Comparison of ENCODE assay signal across 8 cellular contexts in genomic region chr6:27830665-27831433, GRCh38.
A peak's percentile ranks its signal among the peaks of the same experiment; 100 is the strongest.
DNase-seq lines count a peak whose midpoint lies in the region; ATAC-seq and TF ChIP-seq lines count a peak whose summit lies in the region.
"Not testable (repeated sequence)": the region's sequence is repeated elsewhere in the genome, so short reads cannot be mapped to it uniquely, and the experiment has no call there.

No MANE protein-coding gene starts in this region.

- DNase-seq in D341Med (ENCODE audit: low spot score) = peak; percentile 38
- peak; percentile 12 for DNase-seq in NCI-H774 (lab: John Stamatoyannopoulos, UW)
- DNase-seq in activated CD4-positive, alpha-beta T cell treated with anti-CD3 and anti-CD28 coated beads, Interleukin-2, amount 50 U/mL, for 1 hour = peak; percentile 34
- DNase-seq in dorsolateral prefrontal cortex, left lung: not testable (repeated sequence)
- peak; percentile 62 for DNase-seq in stimulated activated CD4-positive, alpha-beta T cell treated with anti-CD3 and anti-CD28 coated beads, Interleukin-1b, Interleukin-23, amount 100 ng/mL, for 48 hours

- H3K4me1 ChIP-seq in left lung = peaks cover 3 to 24% of the 10 kb centered on the region in 2 donors

- ATAC-seq in GM19438 (IDR thresholded peaks at IDR 0.05; ENCODE audit: low read depth, unreplicated experiment) = peak; percentile 63
- peak; percentile 63 for ATAC-seq in HG03135 (IDR thresholded peaks at IDR 0.05; ENCODE audit: unreplicated experiment)
- ATAC-seq in left lung = peak; percentile 76

- not testable (repeated sequence) for TF ChIP-seq CTCF in dorsolateral prefrontal cortex (IDR thresholded peaks at IDR 0.05 in 54 of 56, conservative IDR thresholded peaks at IDR 0.05 in 2 of 56; ENCODE audit: low read depth in 1 of 56, partially characterized antibody in 56 of 56); left lung (IDR thresholded peaks at IDR 0.05)

- peak overlapping the region; percentile 35 to 70 (median 56) for H3K4me3 ChIP-seq in dorsolateral prefrontal cortex
- peak overlapping the region; percentile 43 to 47 for H3K4me3 ChIP-seq in left lung

- peak overlapping the region in 44 of 59 donors; percentile 0 to 87 (median 62) for H3K27ac ChIP-seq in dorsolateral prefrontal cortex
- H3K27ac ChIP-seq in left lung = peak overlapping the region; percentile 72 to 79

- H3K9me3 ChIP-seq in left lung = not testable (repeated sequence)

- intact Hi-C loops in dorsolateral prefrontal cortex (cut with DNase I) = loop anchor here in 1 of 2 donors (10.0 kb wide), 1 partner anchor 64 kb away; a partner anchor contains a TSS
- intact Hi-C loops in left lung (cut with DNase I) = not testable (repeated sequence)

- not testable (repeated sequence) for H3K36me3 ChIP-seq in left lung

- H3K27me3 ChIP-seq in dorsolateral prefrontal cortex = peaks cover 0 to 67% (median 3%) of the 10 kb centered on the region in 45 donors
- not testable (repeated sequence) for H3K27me3 ChIP-seq in left lung
